8 cellular contexts compared by ENCODE assay signal in the genomic region with DNA sequence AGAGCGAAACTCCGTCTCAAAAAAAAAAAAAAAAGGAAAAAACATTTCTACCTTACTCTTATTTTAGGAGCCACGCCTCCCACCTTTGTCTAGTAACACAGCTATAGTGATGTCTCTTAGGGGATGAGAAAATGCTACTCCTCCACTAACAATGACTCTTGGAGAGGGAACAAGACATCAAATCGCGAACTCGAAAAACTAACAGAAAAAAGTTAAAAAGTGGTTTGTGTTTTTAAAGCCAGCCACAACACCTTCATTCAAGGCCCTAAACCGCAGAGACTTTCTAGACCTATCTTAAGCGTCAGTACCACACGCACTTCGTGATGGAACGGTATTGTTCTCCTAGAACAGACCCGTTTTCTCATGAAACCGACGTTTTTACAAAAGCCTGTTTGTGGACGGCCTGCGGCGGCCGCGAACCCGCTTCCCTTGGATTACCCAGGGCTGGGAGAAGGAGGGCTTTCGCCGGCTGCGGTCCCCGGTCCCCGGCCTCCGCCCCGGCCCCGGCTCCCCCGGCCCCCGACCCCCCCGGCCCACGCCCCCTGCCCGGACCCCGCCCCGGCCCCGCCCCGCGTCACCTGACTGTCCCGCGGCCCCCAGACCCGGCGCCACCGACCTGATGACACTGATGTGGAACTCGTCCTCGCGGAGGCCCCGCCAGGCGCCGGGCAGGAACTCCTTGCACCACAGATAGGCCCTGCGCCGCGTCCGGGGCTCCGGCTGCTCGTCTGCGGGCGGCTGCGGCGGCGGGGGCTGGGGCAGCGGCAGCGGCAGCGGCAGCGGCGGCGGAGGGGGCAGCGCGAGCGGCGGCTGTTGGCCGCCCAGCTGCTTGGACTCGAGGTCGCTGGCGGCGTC. TPM values are rescaled to one million over a fixed set of nuclear protein-coding genes. Genes with fewer than 3 reads are reported as not detected.
DNase-seq lines count a peak whose midpoint lies in the region; ATAC-seq and TF ChIP-seq lines count a peak whose summit lies in the region.

No MANE protein-coding gene starts in this region.

- H3K36me3 Mint-ChIP-seq in activated T-helper 2 cell treated with anti-CD3 and anti-CD28 coated beads, Interferon-gamma antibody, Interleukin-2, Interleukin-4, amounts not matched to agents 10 μg/mL and 5 μg/mL and 100 μg/mL, durations not matched to agents 14 hours and 24 hours and 36 hours (ENCODE audit: low read depth) = peaks cover 19% of the 10 kb centered on the region
- H3K36me3 Mint-ChIP-seq in natural killer cell treated with Interleukin-12 subunit alpha and Interleukin-12 subunit beta and Interleukin-15 and Interleukin-18, amount 100 ng/mL, for 72 hours = no peaks in the 10 kb centered on the region

- H3K4me1 ChIP-seq in upper lobe of right lung = peaks cover 48% of the 10 kb centered on the region

- peak; percentile 22 to 75 (median 57) for DNase-seq in NCI-H1417 (lab: John Stamatoyannopoulos, UW)
- DNase-seq in NCI-H1417 treated with DMSO at 0.1 percent for 48 hours (lab: John Stamatoyannopoulos, UW) = no peak
- DNase-seq in NCI-H69 (lab: John Stamatoyannopoulos, UW) = peak; percentile 70
- peak; percentile 41 for DNase-seq in activated T-helper 2 cell treated with anti-CD3 and anti-CD28 coated beads, Interferon-gamma antibody, Interleukin-2, Interleukin-4, amounts not matched to agents 10 μg/mL and 5 μg/mL and 100 μg/mL, durations not matched to agents 14 hours and 24 hours and 36 hours (ENCODE audit: low spot score)
- peak in 1 of 2 donors; percentile 39 for DNase-seq in foreskin fibroblast
- DNase-seq in natural killer cell treated with Interleukin-12 subunit alpha and Interleukin-12 subunit beta and Interleukin-15 and Interleukin-18, amount 100 ng/mL, for 72 hours (ENCODE audit: low spot score) = no peak
- DNase-seq in upper lobe of right lung = peak; percentile 89

- no peaks in the 10 kb centered on the region for H3K36me3 ChIP-seq in upper lobe of right lung

- TF ChIP-seq CTCF in foreskin fibroblast (IDR thresholded peaks at IDR 0.05; ENCODE audit: low read depth, low read length) (no peak), upper lobe of right lung (IDR thresholded peaks at IDR 0.05) (no peak)

- peak; percentile 22 for ATAC-seq in HG02759 (IDR thresholded peaks at IDR 0.05; ENCODE audit: unreplicated experiment)
- peak; percentile 7 to 34 for ATAC-seq in natural killer cell treated with Interleukin-12 subunit alpha and Interleukin-12 subunit beta and Interleukin-15 and Interleukin-18, amount 100 ng/mL, for 72 hours
- peak; percentile 2 for ATAC-seq in upper lobe of right lung

- no peaks in the 10 kb centered on the region for H3K9me3 ChIP-seq in upper lobe of right lung

- H3K9me3 Mint-ChIP-seq in activated T-helper 2 cell treated with anti-CD3 and anti-CD28 coated beads, Interferon-gamma antibody, Interleukin-2, Interleukin-4, amounts not matched to agents 10 μg/mL and 5 μg/mL and 100 μg/mL, durations not matched to agents 14 hours and 24 hours and 36 hours = no peaks in the 10 kb centered on the region
- H3K9me3 Mint-ChIP-seq in natural killer cell treated with Interleukin-12 subunit alpha and Interleukin-12 subunit beta and Interleukin-15 and Interleukin-18, amount 100 ng/mL, for 72 hours = no peaks in the 10 kb centered on the region

- peak overlapping the region; percentile 88 for H3K4me3 Mint-ChIP-seq in activated T-helper 2 cell treated with anti-CD3 and anti-CD28 coated beads, Interferon-gamma antibody, Interleukin-2, Interleukin-4, amounts not matched to agents 10 μg/mL and 5 μg/mL and 100 μg/mL, durations not matched to agents 14 hours and 24 hours and 36 hours (ENCODE audit: low read depth)
- H3K4me3 Mint-ChIP-seq in natural killer cell treated with Interleukin-12 subunit alpha and Interleukin-12 subunit beta and Interleukin-15 and Interleukin-18, amount 100 ng/mL, for 72 hours = peak overlapping the region; percentile 86

- H3K27me3 Mint-ChIP-seq in activated T-helper 2 cell treated with anti-CD3 and anti-CD28 coated beads, Interferon-gamma antibody, Interleukin-2, Interleukin-4, amounts not matched to agents 10 μg/mL and 5 μg/mL and 100 μg/mL, durations not matched to agents 14 hours and 24 hours and 36 hours (ENCODE audit: low read depth) = no peaks in the 10 kb centered on the region
- no peaks in the 10 kb centered on the region for H3K27me3 Mint-ChIP-seq in natural killer cell treated with Interleukin-12 subunit alpha and Interleukin-12 subunit beta and Interleukin-15 and Interleukin-18, amount 100 ng/mL, for 72 hours

- peaks cover 12% of the 10 kb centered on the region for H3K4me1 Mint-ChIP-seq in activated T-helper 2 cell treated with anti-CD3 and anti-CD28 coated beads, Interferon-gamma antibody, Interleukin-2, Interleukin-4, amounts not matched to agents 10 μg/mL and 5 μg/mL and 100 μg/mL, durations not matched to agents 14 hours and 24 hours and 36 hours (ENCODE audit: low read depth)
- H3K4me1 Mint-ChIP-seq in natural killer cell treated with Interleukin-12 subunit alpha and Interleukin-12 subunit beta and Interleukin-15 and Interleukin-18, amount 100 ng/mL, for 72 hours (ENCODE audit: low read depth in 2 of 2) = peaks cover 3 to 9% of the 10 kb centered on the region in 2 donors

- H3K27me3 ChIP-seq in upper lobe of right lung = no peaks in the 10 kb centered on the region

- H3K4me3 ChIP-seq in foreskin fibroblast (ENCODE audit: low read depth in 1 of 2, low read length in 2 of 2) (peak overlapping the region; percentile 71 to 73), upper lobe of right lung (peak overlapping the region; percentile 61)

- H3K27ac ChIP-seq in upper lobe of right lung = peak overlapping the region; percentile 82

- peak overlapping the region; percentile 89 for H3K27ac Mint-ChIP-seq in activated T-helper 2 cell treated with anti-CD3 and anti-CD28 coated beads, Interferon-gamma antibody, Interleukin-2, Interleukin-4, amounts not matched to agents 10 μg/mL and 5 μg/mL and 100 μg/mL, durations not matched to agents 14 hours and 24 hours and 36 hours
- H3K27ac Mint-ChIP-seq in natural killer cell treated with Interleukin-12 subunit alpha and Interleukin-12 subunit beta and Interleukin-15 and Interleukin-18, amount 100 ng/mL, for 72 hours = peak overlapping the region in 1 of 2 donors; percentile 51

- intact Hi-C loops in activated T-helper 2 cell treated with anti-CD3 and anti-CD28 coated beads, Interferon-gamma antibody, Interleukin-2, Interleukin-4, amounts not matched to agents 10 μg/mL and 5 μg/mL and 100 μg/mL, durations not matched to agents 14 hours and 24 hours and 36 hours (cut with micrococcal nuclease) = loop anchor here (2.0 kb wide), 2 partner anchors 90 to 92 kb away; a partner anchor contains a TSS
- intact Hi-C loops in upper lobe of right lung (cut with DNase I) = no loop called here

RNA-seq across cellular contexts. Expression of a gene that starts 0.7 kb away (rescaled TPM):
- total RNA-seq in activated T-helper 2 cell treated with anti-CD3 and anti-CD28 coated beads, Interferon-gamma antibody, Interleukin-2, Interleukin-4, amounts not matched to agents 10 μg/mL and 5 μg/mL and 100 μg/mL, durations not matched to agents 14 hours and 24 hours and 36 hours = 16.9 and 20.4 TPM in 2 replicates
- 10 to 100 TPM; 10.6 to 34.9 TPM for total RNA-seq in natural killer cell treated with Interleukin-12 subunit alpha and Interleukin-12 subunit beta and Interleukin-15 and Interleukin-18, amount 100 ng/mL, for 72 hours
- total RNA-seq in upper lobe of right lung = 53.3 TPM

Comparison
In these comparisons a context has a peak if more than half of its experiments do, and no peak if none do; other contexts are left out.
1. DNase-seq: peak in NCI-H1417 (3 of 3), NCI-H69 (single experiment), activated T-helper 2 cell treated with anti-CD3 and anti-CD28 coated beads, Interferon-gamma antibody, Interleukin-2, Interleukin-4, amounts not matched to agents 10 μg/mL and 5 μg/mL and 100 μg/mL, durations not matched to agents 14 hours and 24 hours and 36 hours (single experiment) and upper lobe of right lung (single experiment); none in NCI-H1417 treated with DMSO at 0.1 percent for 48 hours (single experiment) and natural killer cell treated with Interleukin-12 subunit alpha and Interleukin-12 subunit beta and Interleukin-15 and Interleukin-18, amount 100 ng/mL, for 72 hours (single experiment).
2. Peak in every context shown above with its lines, with median percentiles within 50 percentile points of each other: ATAC-seq.